Comparison of ENCODE assay signal across 1 cellular context in the genomic region with DNA sequence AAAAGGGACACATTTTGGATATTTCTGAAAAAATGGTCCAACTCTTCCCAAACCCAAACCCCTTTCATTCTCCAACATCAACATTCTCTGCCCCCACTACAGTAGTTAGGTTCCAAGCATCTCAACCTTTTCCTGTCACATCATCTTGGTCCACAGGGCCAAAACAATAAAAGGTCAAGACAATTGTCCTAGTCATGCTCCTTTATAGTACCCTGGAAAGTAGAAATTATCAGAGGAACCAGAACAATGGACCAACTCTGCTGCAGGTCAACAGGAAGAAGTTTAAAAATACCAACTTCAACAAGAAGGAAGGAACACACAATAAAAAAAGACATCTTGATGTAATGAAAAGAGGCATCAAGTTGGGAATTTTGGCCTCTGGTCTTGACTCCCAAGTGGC.
TF ChIP-seq lines count a peak whose summit lies in the region.

No MANE protein-coding gene starts in this region.

TF ChIP-seq in endothelial cell of umbilical vein, 7 proteins besides CTCF, POLR2A, EP300 and RAD21 (continued from another document):
- TF ChIP-seq MAX (IDR thresholded peaks at IDR 0.05; ENCODE audit: insufficient read depth, insufficient read length) (no peak), EZH2 (IDR thresholded peaks at IDR 0.05; ENCODE audit: borderline replicate concordance, low read depth, low read length, severe bottlenecking) (no peak), FOS (IDR thresholded peaks at IDR 0.05; ENCODE audit: borderline replicate concordance, insufficient read depth, low read length) (no peak), JUN (IDR thresholded peaks at IDR 0.05; ENCODE audit: borderline replicate concordance, insufficient read depth, insufficient read length, low read depth) (no peak)
TF ChIP-seq in endothelial cell of umbilical vein: peak in this region for 0.
